27 cellular contexts compared by ENCODE assay signal in genomic region chr6:102352552-102352951, GRCh38.
"Had no signal": no experiment of that assay in that cellular context is flagged by ENCODE, and none has a peak within 500 bp of the region (broad histone marks: within the 10 kb centered on the region; RNA-seq: fewer than 3 reads in every experiment).

No MANE protein-coding gene starts in this region.

- ATAC-seq: activated CD4-positive, alpha-beta T cell treated with anti-CD3 and anti-CD28 coated beads for 36 hours; activated CD8-positive, alpha-beta memory T cell treated with anti-CD3 and anti-CD28 coated beads, Interleukin-2, amount 10 ng/mL, durations not matched to agents 7 days and 5 days; activated CD8-positive, alpha-beta T cell treated with anti-CD3 and anti-CD28 coated beads, Interleukin-2, amount 10 ng/mL, durations not matched to agents 7 days and 5 days; activated naive CD4-positive, alpha-beta T cell treated with anti-CD3 and anti-CD28 coated beads, Interleukin-2, amount 50 U/mL, for 72 hours; activated T-cell treated with anti-CD3 and anti-CD28 coated beads, Interleukin-2, amount 50 U/mL, for 72 hours; esophagus mucosa had no signal

- H3K36me3 ChIP-seq: ascending aorta, breast epithelium, cardiac muscle cell, colonic mucosa had no signal

- H3K4me3 ChIP-seq: ascending aorta, breast epithelium, cardiac muscle cell, colonic mucosa had no signal

- FAIRE-seq: frontal cortex had no signal

- H3K27ac ChIP-seq: ascending aorta, breast epithelium, cardiac muscle cell, colonic mucosa had no signal

- H3K4me1 ChIP-seq: ascending aorta, breast epithelium, colonic mucosa had no signal

- DNase-seq: activated CD4-positive, alpha-beta memory T cell treated with anti-CD3 and anti-CD28 coated beads for 36 hours; activated CD4-positive, alpha-beta T cell treated with anti-CD3 and anti-CD28 coated beads for 36 hours; activated CD4-positive, alpha-beta T cell treated with anti-CD3 and anti-CD28 coated beads, Interleukin-2, amount 10 ng/mL, durations not matched to agents 24 days and 14 days; activated CD4-positive, CD25-positive, alpha-beta regulatory T cell; activated CD4-positive, CD25-positive, alpha-beta regulatory T cell treated with anti-CD3 and anti-CD28 coated beads, Interleukin-2, amount 50 U/mL, for 72 hours; activated CD8-positive, alpha-beta memory T cell treated with anti-CD3 and anti-CD28 coated beads, Interleukin-2, amount 10 ng/mL, durations not matched to agents 7 days and 5 days; activated CD8-positive, alpha-beta memory T cell treated with anti-CD3 and anti-CD28 coated beads, Interleukin-2, amount 50 U/mL, for 4 hours; activated CD8-positive, alpha-beta T cell treated with anti-CD3 and anti-CD28 coated beads, Interleukin-2, amount 10 ng/mL, durations not matched to agents 7 days and 5 days; activated gamma-delta T cell; activated naive CD4-positive, alpha-beta T cell; activated naive CD4-positive, alpha-beta T cell treated with anti-CD3 and anti-CD28 coated beads, Interleukin-2, amount 10 ng/mL, durations not matched to agents 7 days and 5 days; activated naive CD8-positive, alpha-beta T cell treated with anti-CD3 and anti-CD28 coated beads, Interleukin-2, amount 10 ng/mL, durations not matched to agents 7 days and 5 days; activated T-cell treated with anti-CD3 and anti-CD28 coated beads, Interleukin-2, amount 50 U/mL, for 1 hour; activated T-cell treated with anti-CD3 and anti-CD28 coated beads, Interleukin-2, amount 50 U/mL, for 72 hours; central memory CD4-positive, alpha-beta T cell; cerebellar nuclear complex; colonic mucosa; effector CD8-positive, alpha-beta T cell; foreskin fibroblast; head of caudate nucleus; T-helper 2 cell had no signal

- H3K9me3 ChIP-seq: ascending aorta, breast epithelium, colonic mucosa had no signal

- H3K27me3 ChIP-seq: ascending aorta, breast epithelium, cardiac muscle cell, colonic mucosa had no signal
